Comparison of ENCODE assay signal across 27 cellular contexts in genomic region chr3:139322346-139322745, GRCh38.
"Had no signal": no experiment of that assay in that cellular context is flagged by ENCODE, and none has a peak within 500 bp of the region (broad histone marks: within the 10 kb centered on the region; RNA-seq: fewer than 3 reads in every experiment).

No MANE protein-coding gene starts in this region.

- H3K4me3 ChIP-seq: pancreas, psoas muscle, right lobe of liver, sigmoid colon, stomach, thoracic aorta, thyroid gland, tibial nerve, upper lobe of left lung, vagina had no signal

- H3K36me3 ChIP-seq: neutrophil, pancreas, right lobe of liver, sigmoid colon, stomach, thoracic aorta, thyroid gland, tibial nerve, upper lobe of left lung, vagina had no signal

- ATAC-seq: naive thymus-derived CD8-positive, alpha-beta T cell; pancreas; psoas muscle; right cardiac atrium; right lobe of liver; stimulated activated effector memory CD8-positive, alpha-beta T cell treated with anti-CD3 and anti-CD28 coated beads, Interleukin-12 subunit alpha, Interleukin-12 subunit beta, amount 100 ng/mL, for 72 hours; stimulated activated naive B cell treated with anti-CD40 and anti-IgM and Interleukin-4, amounts not matched to agents 10 μg/mL and 1 μg/mL and 100 μg/mL, for 72 hours had no signal

- H3K9me3 Mint-ChIP-seq: naive thymus-derived CD8-positive, alpha-beta T cell; nephron progenitor cell; neural crest cell; stimulated activated effector memory CD8-positive, alpha-beta T cell treated with anti-CD3 and anti-CD28 coated beads, Interleukin-12 subunit alpha, Interleukin-12 subunit beta, amount 100 ng/mL, for 72 hours; stimulated activated naive B cell treated with anti-CD40 and anti-IgM and Interleukin-4, amounts not matched to agents 10 μg/mL and 1 μg/mL and 100 μg/mL, for 72 hours; stimulated activated naive CD8-positive, alpha-beta T cell treated with anti-CD3 and anti-CD28 coated beads, Interleukin-15, Interleukin-2, amounts not matched to agents 100 ng/mL and 50 ng/mL, for 24 hours had no signal

- DNase-seq: naive thymus-derived CD8-positive, alpha-beta T cell; nephron progenitor cell; nucleus accumbens; pancreas; psoas muscle; right cardiac atrium; right lobe of liver; sigmoid colon; small intestine; stimulated activated CD4-positive, alpha-beta T cell treated with anti-CD3 and anti-CD28 coated beads, Interleukin-15, amount 100 ng/mL, for 24 hours; stimulated activated CD4-positive, alpha-beta T cell treated with anti-CD3 and anti-CD28 coated beads, Interleukin-2, amount 100 ng/mL, for 24 hours; stimulated activated CD4-positive, alpha-beta T cell treated with anti-CD3 and anti-CD28 coated beads, Interleukin-2, amount 100 ng/mL, for 48 hours; stimulated activated CD4-positive, alpha-beta T cell treated with anti-CD3 and anti-CD28 coated beads, Interleukin-4, amount 100 ng/mL, for 24 hours; stimulated activated naive B cell treated with anti-CD40 and anti-IgM and Interleukin-4, amounts not matched to agents 10 μg/mL and 1 μg/mL and 100 μg/mL, for 72 hours; stimulated activated naive CD4-positive, alpha-beta T cell treated with Interleukin-2 at 50 U/mL for 16 hours; stomach; thyroid gland; trophoblast cell; upper lobe of left lung had no signal

- H3K27me3 ChIP-seq: pancreas, right lobe of liver, thyroid gland, tibial nerve, upper lobe of left lung, vagina had no signal

- H3K27ac Mint-ChIP-seq: naive thymus-derived CD8-positive, alpha-beta T cell; nephron progenitor cell; progenitor cell of endocrine pancreas; stimulated activated effector memory CD8-positive, alpha-beta T cell treated with anti-CD3 and anti-CD28 coated beads, Interleukin-12 subunit alpha, Interleukin-12 subunit beta, amount 100 ng/mL, for 72 hours; stimulated activated naive B cell treated with anti-CD40 and anti-IgM and Interleukin-4, amounts not matched to agents 10 μg/mL and 1 μg/mL and 100 μg/mL, for 72 hours; stimulated activated naive CD8-positive, alpha-beta T cell treated with anti-CD3 and anti-CD28 coated beads, Interleukin-15, Interleukin-2, amounts not matched to agents 100 ng/mL and 50 ng/mL, for 24 hours had no signal

- H3K4me3 Mint-ChIP-seq: naive thymus-derived CD8-positive, alpha-beta T cell; nephron progenitor cell; neural crest cell; stimulated activated effector memory CD8-positive, alpha-beta T cell treated with anti-CD3 and anti-CD28 coated beads, Interleukin-12 subunit alpha, Interleukin-12 subunit beta, amount 100 ng/mL, for 72 hours; stimulated activated naive B cell treated with anti-CD40 and anti-IgM and Interleukin-4, amounts not matched to agents 10 μg/mL and 1 μg/mL and 100 μg/mL, for 72 hours; stimulated activated naive CD8-positive, alpha-beta T cell treated with anti-CD3 and anti-CD28 coated beads, Interleukin-15, Interleukin-2, amounts not matched to agents 100 ng/mL and 50 ng/mL, for 24 hours had no signal

- H3K9me3 ChIP-seq: neutrophil, pancreas, psoas muscle, right lobe of liver, sigmoid colon, stomach, thoracic aorta, thyroid gland, tibial nerve, upper lobe of left lung, vagina had no signal

- H3K4me1 ChIP-seq: psoas muscle, right lobe of liver, sigmoid colon, stomach, thyroid gland, tibial nerve, upper lobe of left lung, vagina had no signal

- H3K36me3 Mint-ChIP-seq: naive thymus-derived CD8-positive, alpha-beta T cell; stimulated activated effector memory CD8-positive, alpha-beta T cell treated with anti-CD3 and anti-CD28 coated beads, Interleukin-12 subunit alpha, Interleukin-12 subunit beta, amount 100 ng/mL, for 72 hours; stimulated activated naive B cell treated with anti-CD40 and anti-IgM and Interleukin-4, amounts not matched to agents 10 μg/mL and 1 μg/mL and 100 μg/mL, for 72 hours had no signal

- H3K4me1 Mint-ChIP-seq: naive thymus-derived CD8-positive, alpha-beta T cell; neural crest cell; stimulated activated effector memory CD8-positive, alpha-beta T cell treated with anti-CD3 and anti-CD28 coated beads, Interleukin-12 subunit alpha, Interleukin-12 subunit beta, amount 100 ng/mL, for 72 hours; stimulated activated naive B cell treated with anti-CD40 and anti-IgM and Interleukin-4, amounts not matched to agents 10 μg/mL and 1 μg/mL and 100 μg/mL, for 72 hours had no signal

- H3K27ac ChIP-seq: neutrophil, pancreas, psoas muscle, right lobe of liver, sigmoid colon, stomach, thoracic aorta, thyroid gland, tibial nerve, upper lobe of left lung, vagina had no signal
